Comparison of ENCODE assay signal across 1 cellular context in genomic region chr12:7850099-7850498, GRCh38. TPM values are rescaled to one million over a fixed set of nuclear protein-coding genes. Genes with fewer than 3 reads are reported as not detected.
"Had no signal": no experiment of that assay in that cellular context is flagged by ENCODE, and none has a peak within 500 bp of the region (broad histone marks: within the 10 kb centered on the region; RNA-seq: fewer than 3 reads in every experiment).

No MANE protein-coding gene starts in this region.

RNA-seq across cellular contexts. Expression of gene SLC2A14, which starts 22.6 kb away (rescaled TPM):
- total RNA-seq: ascending aorta had no signal
